Comparison of ENCODE assay signal across 1 cellular context in the genomic region with DNA sequence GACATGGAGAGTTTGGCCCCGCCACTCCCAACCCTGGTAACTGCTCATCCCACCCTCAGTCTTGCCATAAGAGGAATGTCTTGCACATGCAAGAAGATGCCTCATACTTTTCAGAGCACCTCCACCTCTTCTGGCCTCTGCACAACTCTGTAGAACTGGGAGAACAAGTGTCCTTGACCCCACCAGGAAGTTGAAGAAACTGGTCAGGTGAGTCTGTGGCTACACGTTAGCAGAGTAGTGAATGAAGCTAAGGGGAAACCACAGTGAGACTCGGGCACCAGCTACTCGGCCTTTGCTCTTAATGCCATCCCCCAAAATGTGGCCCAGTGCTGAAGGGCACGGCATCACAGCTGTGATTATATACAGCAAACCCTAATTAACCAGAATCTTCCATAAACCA.
TF ChIP-seq lines count a peak whose summit lies in the region.

No MANE protein-coding gene starts in this region.

TF ChIP-seq in GM12878, 131 proteins besides CTCF, POLR2A, EP300 and RAD21 (continued from another document):
- no peak for TF ChIP-seq BRCA1 (IDR thresholded peaks at IDR 0.05; ENCODE audit: low read depth, low read length)
- no peak for TF ChIP-seq SPI1 (IDR thresholded peaks at IDR 0.05; ENCODE audit: borderline replicate concordance, insufficient read depth, low read depth, low read length)
- no peak for TF ChIP-seq CREB1 (IDR thresholded peaks at IDR 0.05; ENCODE audit: low read depth)
- peak; percentile 21; the same call in 1 of the 2 replicates for TF ChIP-seq RUNX3 (IDR thresholded peaks at IDR 0.05; ENCODE audit: low read length)
